1 cellular context compared by ENCODE assay signal in genomic region chr7:36390199-36391090, GRCh38.
TF ChIP-seq lines count a peak whose summit lies in the region.

No MANE protein-coding gene starts in this region.

TF ChIP-seq in HepG2, 621 proteins besides CTCF, POLR2A, EP300 and RAD21 (continued from another document and continues in another):
- TF ChIP-seq ATF6 (CRISPR knock-in tag; conservative IDR thresholded peaks at IDR 0.05) (0 out of 2 replicates have a peak, but pooled peaks have one; percentile 79), ZNF687 (CRISPR knock-in tag; IDR thresholded peaks at IDR 0.05) (peak; percentile 74), BRF2 (CRISPR knock-in tag; IDR thresholded peaks at IDR 0.05) (no peak), DZIP1 (CRISPR knock-in tag; IDR thresholded peaks at IDR 0.05) (peak; percentile 97; the same call in 1 of the 2 replicates), GLMP (CRISPR knock-in tag; IDR thresholded peaks at IDR 0.05; ENCODE audit: borderline replicate concordance) (no peak), ZBTB38 (CRISPR knock-in tag; IDR thresholded peaks at IDR 0.05) (no peak), ZNF788 (CRISPR knock-in tag; IDR thresholded peaks at IDR 0.05; ENCODE audit: borderline replicate concordance) (peak; percentile 17; the same call in 1 of the 2 replicates), MAFG (CRISPR knock-in tag; IDR thresholded peaks at IDR 0.05) (no peak), JUND (CRISPR knock-in tag; IDR thresholded peaks at IDR 0.05) (no peak), TBX2 (CRISPR knock-in tag; IDR thresholded peaks at IDR 0.05; ENCODE audit: borderline replicate concordance) (0 out of 2 replicates have a peak, but pooled peaks have one; percentile 13), ZNF781 (CRISPR knock-in tag; IDR thresholded peaks at IDR 0.05; ENCODE audit: borderline replicate concordance, not compliant biosample characterization) (no peak), USF2 (IDR thresholded peaks at IDR 0.05; ENCODE audit: low read depth, low read length) (no peak), USF2 (CRISPR knock-in tag; IDR thresholded peaks at IDR 0.05; ENCODE audit: borderline replicate concordance) (no peak), ZNF672 (CRISPR knock-in tag; IDR thresholded peaks at IDR 0.05) (no peak), SP140L (CRISPR knock-in tag; IDR thresholded peaks at IDR 0.05; ENCODE audit: borderline replicate concordance) (0 out of 2 replicates have a peak, but pooled peaks have one; percentile 35), SRY (CRISPR knock-in tag; IDR thresholded peaks at IDR 0.05) (peak; percentile 83), HOMEZ (CRISPR knock-in tag; IDR thresholded peaks at IDR 0.05; ENCODE audit: low read depth) (peak; percentile 18; the same call in 1 of the 2 replicates), NAIF1 (CRISPR knock-in tag; IDR thresholded peaks at IDR 0.05; ENCODE audit: borderline replicate concordance) (peak; percentile 93; the same call in 1 of the 2 replicates), KMT2B (CRISPR knock-in tag; IDR thresholded peaks at IDR 0.05) (peak; percentile 92), ZNF407 (CRISPR knock-in tag; IDR thresholded peaks at IDR 0.05; ENCODE audit: not compliant biosample characterization) (peak; percentile 35), PHB2 (IDR thresholded peaks at IDR 0.05; ENCODE audit: partially characterized antibody) (no peak), TBP (CRISPR knock-in tag; IDR thresholded peaks at IDR 0.05) (no peak), JDP2 (CRISPR knock-in tag; IDR thresholded peaks at IDR 0.05; ENCODE audit: borderline replicate concordance) (no peak), ZNF333 (CRISPR knock-in tag; IDR thresholded peaks at IDR 0.05; ENCODE audit: borderline replicate concordance) (no peak), HDAC1 (CRISPR knock-in tag; IDR thresholded peaks at IDR 0.05) (peak; percentile 83), THRA (CRISPR knock-in tag; IDR thresholded peaks at IDR 0.05; ENCODE audit: borderline replicate concordance) (no peak), FOXJ3 (CRISPR knock-in tag; IDR thresholded peaks at IDR 0.05; ENCODE audit: borderline replicate concordance) (no peak), ZFP37 (CRISPR knock-in tag; IDR thresholded peaks at IDR 0.05; ENCODE audit: borderline replicate concordance) (no peak), GTF3A (CRISPR knock-in tag; conservative IDR thresholded peaks at IDR 0.05) (no peak)
